Comparison of ENCODE assay signal across 8 cellular contexts in genomic region chr5:14142856-14143508, GRCh38.
DNase-seq lines count a peak whose midpoint lies in the region; ATAC-seq, FAIRE-seq and TF ChIP-seq lines count a peak whose summit lies in the region.

TRIO (plus strand) TSS chr5:14143342; CDS start chr5:14143726, 384 bp downstream.

- peak within 1 kb of the TSS; percentile 97 for H3K27ac Mint-ChIP-seq in nephron progenitor cell
- H3K27ac Mint-ChIP-seq in stimulated activated naive CD8-positive, alpha-beta T cell treated with anti-CD3 and anti-CD28 coated beads, Interleukin-15, Interleukin-2, amounts not matched to agents 100 ng/mL and 50 ng/mL, for 24 hours = peak within 1 kb of the TSS; percentile 36

- TF ChIP-seq CTCF in nephron progenitor cell (IDR thresholded peaks at IDR 0.05) = peak; percentile 33

- TF ChIP-seq RAD21 in Ishikawa (IDR thresholded peaks at IDR 0.05; ENCODE audit: low read depth) = peak; percentile 2; the same call in 1 of the 2 replicates

- FAIRE-seq in RCC 7860 (lab: Jason Lieb, UNC) = peak; percentile 79

- no peaks in the 10 kb centered on the region for H3K36me3 Mint-ChIP-seq in nephron progenitor cell (ENCODE audit: low read depth)
- H3K36me3 Mint-ChIP-seq in stimulated activated naive CD8-positive, alpha-beta T cell treated with anti-CD3 and anti-CD28 coated beads, Interleukin-15, Interleukin-2, amounts not matched to agents 100 ng/mL and 50 ng/mL, for 24 hours (ENCODE audit: low read depth) = no peaks in the 10 kb centered on the region

- H3K4me1 Mint-ChIP-seq in nephron progenitor cell = peaks cover 28% of the 10 kb centered on the region
- H3K4me1 Mint-ChIP-seq in stimulated activated naive CD8-positive, alpha-beta T cell treated with anti-CD3 and anti-CD28 coated beads, Interleukin-15, Interleukin-2, amounts not matched to agents 100 ng/mL and 50 ng/mL, for 24 hours (ENCODE audit: low read depth) = peaks cover 14% of the 10 kb centered on the region

- ATAC-seq in GM21529 (IDR thresholded peaks at IDR 0.05; ENCODE audit: unreplicated experiment) = peak; percentile 42

- H3K4me3 Mint-ChIP-seq in nephron progenitor cell = peak within 1 kb of the TSS; percentile 94
- H3K4me3 Mint-ChIP-seq in stimulated activated naive CD8-positive, alpha-beta T cell treated with anti-CD3 and anti-CD28 coated beads, Interleukin-15, Interleukin-2, amounts not matched to agents 100 ng/mL and 50 ng/mL, for 24 hours = peak within 1 kb of the TSS; percentile 81

- H3K27me3 Mint-ChIP-seq in nephron progenitor cell (ENCODE audit: low read depth, poor library complexity) = peaks cover 8% of the 10 kb centered on the region
- peaks cover 59% of the 10 kb centered on the region for H3K27me3 Mint-ChIP-seq in stimulated activated naive CD8-positive, alpha-beta T cell treated with anti-CD3 and anti-CD28 coated beads, Interleukin-15, Interleukin-2, amounts not matched to agents 100 ng/mL and 50 ng/mL, for 24 hours

- DNase-seq in DMS153 treated with DMSO at 0.1 percent for 48 hours (lab: John Stamatoyannopoulos, UW; ENCODE audit: unreplicated experiment) (peak; percentile 90), RCC 7860 (ENCODE audit: low spot score) (peak; percentile 93), fibroblast of the conjunctiva (ENCODE audit: low read depth) (peak; percentile 87), nephron progenitor cell (peak; percentile 97)
- DNase-seq in activated effector memory CD4-positive, alpha-beta T cell treated with Interleukin-2 at 50 U/mL for 16 hours = peak; percentile 57

- no peak for TF ChIP-seq EP300 in Ishikawa (IDR thresholded peaks at IDR 0.05; ENCODE audit: borderline replicate concordance)

- no peaks in the 10 kb centered on the region for H3K9me3 Mint-ChIP-seq in nephron progenitor cell
- no peaks in the 10 kb centered on the region for H3K9me3 Mint-ChIP-seq in stimulated activated naive CD8-positive, alpha-beta T cell treated with anti-CD3 and anti-CD28 coated beads, Interleukin-15, Interleukin-2, amounts not matched to agents 100 ng/mL and 50 ng/mL, for 24 hours

TF ChIP-seq in Ishikawa, 13 proteins besides CTCF, POLR2A, EP300 and RAD21:
- TF ChIP-seq CEBPB (IDR thresholded peaks at IDR 0.05) = no peak
- no peak for TF ChIP-seq ZBTB7A (IDR thresholded peaks at IDR 0.05; ENCODE audit: low read depth)
- no peak for TF ChIP-seq NFIC (IDR thresholded peaks at IDR 0.05)
- no peak for TF ChIP-seq CREB1 (IDR thresholded peaks at IDR 0.05; ENCODE audit: low read depth)
- no peak for TF ChIP-seq USF1 (IDR thresholded peaks at IDR 0.05)
- peak; percentile 40; the same call in 1 of the 2 replicates for TF ChIP-seq EGR1 (IDR thresholded peaks at IDR 0.05)
- TF ChIP-seq, protein P1, sequence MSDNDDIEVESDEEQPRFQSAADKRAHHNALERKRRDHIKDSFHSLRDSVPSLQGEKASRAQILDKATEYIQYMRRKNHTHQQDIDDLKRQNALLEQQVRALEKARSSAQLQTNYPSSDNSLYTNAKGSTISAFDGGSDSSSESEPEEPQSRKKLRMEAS (IDR thresholded peaks at IDR 0.05) = no peak; the same call in 1 of the 2 replicates
- TF ChIP-seq TEAD4 (IDR thresholded peaks at IDR 0.05) = 0 out of 2 replicates have a peak, but pooled peaks have one; percentile 8
- no peak for TF ChIP-seq FOXM1 (IDR thresholded peaks at IDR 0.05; ENCODE audit: borderline replicate concordance, low read depth)
- TF ChIP-seq TCF12 (IDR thresholded peaks at IDR 0.05; ENCODE audit: low read depth) = 0 out of 2 replicates have a peak, but pooled peaks have one; percentile 38
- peak; percentile 82 for TF ChIP-seq TAF1 (IDR thresholded peaks at IDR 0.05; ENCODE audit: low read depth)
- TF ChIP-seq YY1 (IDR thresholded peaks at IDR 0.05; ENCODE audit: low read depth) = peak; percentile 89
- TF ChIP-seq, protein P2, sequence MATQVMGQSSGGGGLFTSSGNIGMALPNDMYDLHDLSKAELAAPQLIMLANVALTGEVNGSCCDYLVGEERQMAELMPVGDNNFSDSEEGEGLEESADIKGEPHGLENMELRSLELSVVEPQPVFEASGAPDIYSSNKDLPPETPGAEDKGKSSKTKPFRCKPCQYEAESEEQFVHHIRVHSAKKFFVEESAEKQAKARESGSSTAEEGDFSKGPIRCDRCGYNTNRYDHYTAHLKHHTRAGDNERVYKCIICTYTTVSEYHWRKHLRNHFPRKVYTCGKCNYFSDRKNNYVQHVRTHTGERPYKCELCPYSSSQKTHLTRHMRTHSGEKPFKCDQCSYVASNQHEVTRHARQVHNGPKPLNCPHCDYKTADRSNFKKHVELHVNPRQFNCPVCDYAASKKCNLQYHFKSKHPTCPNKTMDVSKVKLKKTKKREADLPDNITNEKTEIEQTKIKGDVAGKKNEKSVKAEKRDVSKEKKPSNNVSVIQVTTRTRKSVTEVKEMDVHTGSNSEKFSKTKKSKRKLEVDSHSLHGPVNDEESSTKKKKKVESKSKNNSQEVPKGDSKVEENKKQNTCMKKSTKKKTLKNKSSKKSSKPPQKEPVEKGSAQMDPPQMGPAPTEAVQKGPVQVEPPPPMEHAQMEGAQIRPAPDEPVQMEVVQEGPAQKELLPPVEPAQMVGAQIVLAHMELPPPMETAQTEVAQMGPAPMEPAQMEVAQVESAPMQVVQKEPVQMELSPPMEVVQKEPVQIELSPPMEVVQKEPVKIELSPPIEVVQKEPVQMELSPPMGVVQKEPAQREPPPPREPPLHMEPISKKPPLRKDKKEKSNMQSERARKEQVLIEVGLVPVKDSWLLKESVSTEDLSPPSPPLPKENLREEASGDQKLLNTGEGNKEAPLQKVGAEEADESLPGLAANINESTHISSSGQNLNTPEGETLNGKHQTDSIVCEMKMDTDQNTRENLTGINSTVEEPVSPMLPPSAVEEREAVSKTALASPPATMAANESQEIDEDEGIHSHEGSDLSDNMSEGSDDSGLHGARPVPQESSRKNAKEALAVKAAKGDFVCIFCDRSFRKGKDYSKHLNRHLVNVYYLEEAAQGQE (IDR thresholded peaks at IDR 0.05; ENCODE audit: low read depth) = no peak

Comparison
In these comparisons a context has a peak if more than half of its experiments do, and no peak if none do; other contexts are left out.
1. Peak in every context shown above with its lines: DNase-seq and ATAC-seq.